In genomic region chr6:89711801-89712200, GRCh38 we compare ENCODE assay signal across 15 cellular contexts.
DNase-seq lines count a peak whose midpoint lies in the region; ATAC-seq and TF ChIP-seq lines count a peak whose summit lies in the region.
"Had no signal": no experiment of that assay in that cellular context is flagged by ENCODE, and none has a peak within 500 bp of the region (broad histone marks: within the 10 kb centered on the region; RNA-seq: fewer than 3 reads in every experiment).

No MANE protein-coding gene starts in this region.

- H3K79me2 ChIP-seq in osteoblast (ENCODE audit: insufficient read depth, low read length), result no peaks in the 10 kb centered on the region

- H3K9me3 ChIP-seq in osteoblast (ENCODE audit: low read depth, low read length), result no peaks in the 10 kb centered on the region
- H3K9me3 ChIP-seq: BE2C, HAP-1 had no signal

- CTCF ChIA-PET in activated CD4-positive, alpha-beta T cell treated with anti-CD3 and anti-CD28 coated beads, Interleukin-2, amount 10 ng/mL, durations not matched to agents 7 days and 5 days (lab: Charles Lee), result no interaction called here

- H3K4me1 Mint-ChIP-seq in activated CD4-positive, alpha-beta T cell treated with anti-CD3 and anti-CD28 coated beads, Interleukin-2, amount 10 ng/mL, durations not matched to agents 7 days and 5 days, result peaks cover 6% of the 10 kb centered on the region

- peaks cover 49% of the 10 kb centered on the region for H3K36me3 Mint-ChIP-seq in activated CD4-positive, alpha-beta T cell treated with anti-CD3 and anti-CD28 coated beads, Interleukin-2, amount 10 ng/mL, durations not matched to agents 7 days and 5 days (ENCODE audit: low read depth)

- H3K4me3 ChIP-seq in kidney epithelial cell (ENCODE audit: low read depth, low read length), result no peak overlapping the region
- no peak overlapping the region for H3K4me3 ChIP-seq in osteoblast (ENCODE audit: insufficient read depth, low read length)
- H3K4me3 ChIP-seq: HAP-1 had no signal

- POLR2A ChIA-PET in activated CD4-positive, alpha-beta T cell treated with anti-CD3 and anti-CD28 coated beads, Interleukin-2, amount 10 ng/mL, durations not matched to agents 7 days and 5 days (lab: Charles Lee), result no interaction called here

- no peak overlapping the region for H3K27ac ChIP-seq in osteoblast (ENCODE audit: low read depth, low read length)
- H3K27ac ChIP-seq: C4-2B had no signal

- no peak overlapping the region for H3K4me3 Mint-ChIP-seq in activated CD4-positive, alpha-beta T cell treated with anti-CD3 and anti-CD28 coated beads, Interleukin-2, amount 10 ng/mL, durations not matched to agents 7 days and 5 days
- H3K4me3 Mint-ChIP-seq: CD4-positive, alpha-beta memory T cell had no signal

- TF ChIP-seq CTCF in kidney epithelial cell (IDR thresholded peaks at IDR 0.05; ENCODE audit: insufficient read depth, low read length, poor library complexity, severe bottlenecking) (no peak), osteoblast (IDR thresholded peaks at IDR 0.05; ENCODE audit: extremely low read depth, low read depth, low read length) (no peak)

- peak; percentile 86 for DNase-seq in LHCN-M2 (ENCODE audit: low read depth)
- DNase-seq in NCI-H82 treated with DMSO at 0.1 percent for 48 hours (lab: John Stamatoyannopoulos, UW; ENCODE audit: unreplicated experiment), result peak; percentile 26
- peak; percentile 5 for DNase-seq in kidney epithelial cell (ENCODE audit: low read depth)
- DNase-seq in osteoblast (ENCODE audit: insufficient read length, low spot score, missing footprints), result peak; percentile 48
- DNase-seq in stimulated activated naive CD8-positive, alpha-beta T cell treated with anti-CD3 and anti-CD28 coated beads, Interleukin-15, Interleukin-2, amounts not matched to agents 100 U/mL and 50 U/mL, for 24 hours, result no peak
- DNase-seq in AG08395 (ENCODE audit: low spot score), result no peak
- DNase-seq in activated CD4-positive, alpha-beta T cell treated with anti-CD3 and anti-CD28 coated beads, Interleukin-2, amount 10 ng/mL, durations not matched to agents 7 days and 5 days, result no peak
- DNase-seq: BE2C; CD4-positive, alpha-beta memory T cell; DMS153; DMS79 treated with DMSO at 0.1 percent for 48 hours; EL had no signal

- H3K36me3 ChIP-seq in kidney epithelial cell (ENCODE audit: control insufficient read depth, insufficient read depth, low read length), result no peaks in the 10 kb centered on the region
- H3K36me3 ChIP-seq in osteoblast (ENCODE audit: insufficient read depth, low read length), result peaks cover 61% of the 10 kb centered on the region

- no peak overlapping the region for H2AFZ ChIP-seq in osteoblast (ENCODE audit: low read length)

- no peaks in the 10 kb centered on the region for H3K9me3 Mint-ChIP-seq in activated CD4-positive, alpha-beta T cell treated with anti-CD3 and anti-CD28 coated beads, Interleukin-2, amount 10 ng/mL, durations not matched to agents 7 days and 5 days
- H3K9me3 Mint-ChIP-seq: CD4-positive, alpha-beta memory T cell had no signal

- H3K4me2 ChIP-seq in osteoblast (ENCODE audit: insufficient read depth, low read length), result no peak overlapping the region

- H3K27me3 ChIP-seq in kidney epithelial cell (ENCODE audit: control insufficient read depth, insufficient read depth, low read length) (no peaks in the 10 kb centered on the region), osteoblast (ENCODE audit: insufficient read depth, low read length) (no peaks in the 10 kb centered on the region)
- H3K27me3 ChIP-seq: BE2C had no signal

- H3K27ac Mint-ChIP-seq in activated CD4-positive, alpha-beta T cell treated with anti-CD3 and anti-CD28 coated beads, Interleukin-2, amount 10 ng/mL, durations not matched to agents 7 days and 5 days, result no peak overlapping the region
- H3K27ac Mint-ChIP-seq: CD4-positive, alpha-beta memory T cell had no signal

- H4K20me1 ChIP-seq in osteoblast (ENCODE audit: insufficient read depth, low read length), result no peaks in the 10 kb centered on the region

- ATAC-seq in stimulated activated naive CD8-positive, alpha-beta T cell treated with anti-CD3 and anti-CD28 coated beads, Interleukin-15, Interleukin-2, amounts not matched to agents 100 U/mL and 50 U/mL, for 24 hours, result no peak
- no peak for ATAC-seq in HG03439 (IDR thresholded peaks at IDR 0.05; ENCODE audit: unreplicated experiment)

- H3K4me1 ChIP-seq in osteoblast (ENCODE audit: insufficient read depth, low read length), result no peaks in the 10 kb centered on the region
- H3K4me1 ChIP-seq: BE2C, HAP-1 had no signal

- H3K27me3 Mint-ChIP-seq in activated CD4-positive, alpha-beta T cell treated with anti-CD3 and anti-CD28 coated beads, Interleukin-2, amount 10 ng/mL, durations not matched to agents 7 days and 5 days, result no peaks in the 10 kb centered on the region
- H3K27me3 Mint-ChIP-seq: CD4-positive, alpha-beta memory T cell had no signal

Comparison
In these comparisons a context has a peak if more than half of its experiments do, and no peak if none do; other contexts are left out.
1. DNase-seq: peak in LHCN-M2 (single experiment), NCI-H82 treated with DMSO at 0.1 percent for 48 hours (single experiment), kidney epithelial cell (single experiment) and osteoblast (single experiment); none in stimulated activated naive CD8-positive, alpha-beta T cell treated with anti-CD3 and anti-CD28 coated beads, Interleukin-15, Interleukin-2, amounts not matched to agents 100 U/mL and 50 U/mL, for 24 hours (single experiment), AG08395 (single experiment) and activated CD4-positive, alpha-beta T cell treated with anti-CD3 and anti-CD28 coated beads, Interleukin-2, amount 10 ng/mL, durations not matched to agents 7 days and 5 days (single experiment).